In the genomic region with DNA sequence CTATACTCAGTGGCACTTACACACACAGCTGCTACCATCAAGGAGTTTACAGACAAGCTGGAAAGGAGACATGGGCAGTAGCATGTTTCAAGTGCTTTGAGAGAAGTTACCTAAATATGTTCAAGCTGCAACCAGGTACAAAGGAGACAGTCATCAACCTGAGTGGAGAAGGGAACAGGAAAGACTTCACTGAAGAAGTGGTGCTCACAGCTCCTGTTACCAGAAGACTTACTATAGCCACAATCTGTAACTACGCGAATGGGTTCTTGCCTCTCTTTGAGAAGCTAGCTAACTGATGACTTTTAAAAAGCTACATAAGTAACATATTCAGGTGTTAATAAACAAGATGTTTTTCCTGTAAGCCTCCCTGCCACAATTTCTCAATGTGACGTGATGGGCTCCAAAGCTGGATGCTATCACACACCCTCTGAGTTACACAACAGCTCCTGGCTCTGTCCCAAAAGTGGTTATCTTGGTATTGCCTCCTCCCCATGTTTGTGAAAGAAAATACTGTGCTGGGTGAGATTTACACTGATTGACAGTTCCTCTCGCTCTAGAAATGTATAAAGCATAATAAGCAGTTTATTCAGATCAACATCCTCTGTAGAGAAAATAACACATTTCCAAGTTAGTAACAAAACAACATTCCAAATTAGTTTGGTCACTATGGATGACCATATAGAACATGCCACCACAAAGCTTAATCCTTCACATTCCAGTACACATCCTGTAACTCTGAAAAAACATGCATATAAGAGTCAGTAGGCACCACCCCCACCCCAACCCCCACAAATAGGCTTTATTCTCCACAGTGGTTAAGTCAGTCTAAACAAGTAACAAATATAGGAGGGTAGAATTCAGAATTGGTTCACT, we compare ENCODE assay signal across 9 cellular contexts.
DNase-seq lines count a peak whose midpoint lies in the region; ATAC-seq and TF ChIP-seq lines count a peak whose summit lies in the region.
"Had no signal": no experiment of that assay in that cellular context is flagged by ENCODE, and none has a peak within 500 bp of the region (broad histone marks: within the 10 kb centered on the region; RNA-seq: fewer than 3 reads in every experiment).

No MANE protein-coding gene starts in this region.

- peaks cover 0 to 2% (median 0%) of the 10 kb centered on the region in 7 donors for H3K9me3 Mint-ChIP-seq in CD14-positive monocyte
- peaks cover 3% of the 10 kb centered on the region for H3K9me3 Mint-ChIP-seq in activated naive CD8-positive, alpha-beta T cell treated with anti-CD3 and anti-CD28 coated beads for 36 hours

- ATAC-seq in mucosa of descending colon (peak; percentile 85), HG02623 (IDR thresholded peaks at IDR 0.05; ENCODE audit: unreplicated experiment) (no peak)

- H3K27me3 Mint-ChIP-seq in CD14-positive monocyte (ENCODE audit: low read depth in 3 of 3) = peaks cover 0 to 1% (median 0%) of the 10 kb centered on the region in 3 donors
- no peaks in the 10 kb centered on the region for H3K27me3 Mint-ChIP-seq in activated naive CD8-positive, alpha-beta T cell treated with anti-CD3 and anti-CD28 coated beads for 36 hours

- intact Hi-C loops in mucosa of descending colon (cut with DNase I, micrococcal nuclease) = no loop called here
- intact Hi-C loops in CD14-positive monocyte (cut with micrococcal nuclease) = no loop called here

- H3K4me1 Mint-ChIP-seq in CD14-positive monocyte = peaks cover 25% of the 10 kb centered on the region
- peaks cover 55% of the 10 kb centered on the region for H3K4me1 Mint-ChIP-seq in activated naive CD8-positive, alpha-beta T cell treated with anti-CD3 and anti-CD28 coated beads for 36 hours

- no peak overlapping the region for H3K4me3 Mint-ChIP-seq in CD14-positive monocyte
- no peak overlapping the region for H3K4me3 Mint-ChIP-seq in activated naive CD8-positive, alpha-beta T cell treated with anti-CD3 and anti-CD28 coated beads for 36 hours
- H3K4me3 Mint-ChIP-seq: neural crest cell had no signal

- no peak overlapping the region for H3K4me3 ChIP-seq in mucosa of descending colon

- peaks cover 4 to 6% of the 10 kb centered on the region in 2 donors for H3K36me3 Mint-ChIP-seq in CD14-positive monocyte
- peaks cover 15% of the 10 kb centered on the region for H3K36me3 Mint-ChIP-seq in activated naive CD8-positive, alpha-beta T cell treated with anti-CD3 and anti-CD28 coated beads for 36 hours

- peaks cover 11% of the 10 kb centered on the region for H3K4me1 ChIP-seq in mucosa of descending colon (ENCODE audit: low read depth)

- H3K27ac Mint-ChIP-seq in CD14-positive monocyte = peak overlapping the region in 1 of 7 donors; percentile 34
- H3K27ac Mint-ChIP-seq in activated naive CD8-positive, alpha-beta T cell treated with anti-CD3 and anti-CD28 coated beads for 36 hours = no peak overlapping the region

- H3K9me3 ChIP-seq in mucosa of descending colon = no peaks in the 10 kb centered on the region

- TF ChIP-seq CTCF in mucosa of descending colon (IDR thresholded peaks at IDR 0.05) (no peak), CD14-positive monocyte (IDR thresholded peaks at IDR 0.05) (no peak)

- no peaks in the 10 kb centered on the region for H3K36me3 ChIP-seq in mucosa of descending colon (ENCODE audit: low read depth)

- DNase-seq in Ammon's horn (ENCODE audit: low spot score) (peak; percentile 49), M059J (ENCODE audit: low read depth) (peak; percentile 91), dermis blood vessel endothelial cell (peak; percentile 78), mucosa of descending colon (peak in 1 of 3 donors; percentile 74), iPS-NIHi7 (ENCODE audit: extremely low spot score) (no peak), CD14-positive monocyte (ENCODE audit: low spot score) (no peak)
- no peak for DNase-seq in activated naive CD8-positive, alpha-beta T cell treated with anti-CD3 and anti-CD28 coated beads for 36 hours

Comparison
In these comparisons a context has a peak if more than half of its experiments do, and no peak if none do; other contexts are left out.
1. DNase-seq: peak in Ammon's horn (single experiment), M059J (single experiment) and dermis blood vessel endothelial cell (single experiment); none in iPS-NIHi7 (single experiment), CD14-positive monocyte (single experiment) and activated naive CD8-positive, alpha-beta T cell treated with anti-CD3 and anti-CD28 coated beads for 36 hours (single experiment).